Comparison of ENCODE assay signal across 9 cellular contexts in the genomic region with DNA sequence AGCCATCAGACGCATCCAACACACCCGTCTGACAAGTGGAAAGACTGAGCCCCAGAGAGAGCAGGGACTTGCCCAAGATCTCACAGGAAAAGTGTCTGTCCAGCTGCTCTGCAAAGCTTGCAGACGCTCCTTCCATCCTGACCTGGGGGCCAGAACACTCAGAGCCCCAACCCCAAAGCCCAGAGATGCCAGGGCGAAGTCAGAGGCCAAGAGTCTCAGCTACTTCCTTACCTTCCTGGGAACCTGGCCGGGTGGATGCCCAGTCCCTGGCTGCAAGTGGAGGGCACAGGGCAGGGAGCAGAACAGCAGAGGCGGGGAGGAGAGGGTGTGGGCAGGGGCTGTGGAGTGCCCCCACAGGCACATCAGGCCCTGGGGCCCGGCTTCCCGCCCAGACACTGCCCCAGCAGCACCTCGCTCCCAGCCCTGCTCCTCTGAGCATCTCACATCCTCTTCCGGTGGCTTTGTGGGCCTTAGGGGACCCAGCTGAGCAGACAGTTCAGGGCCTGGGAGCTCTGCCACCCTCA. TPM values are rescaled to one million over a fixed set of nuclear protein-coding genes. Genes with fewer than 3 reads are reported as not detected.
DNase-seq lines count a peak whose midpoint lies in the region; ATAC-seq, FAIRE-seq and TF ChIP-seq lines count a peak whose summit lies in the region.
"Had no signal": no experiment of that assay in that cellular context is flagged by ENCODE, and none has a peak within 500 bp of the region (broad histone marks: within the 10 kb centered on the region; RNA-seq: fewer than 3 reads in every experiment).

No MANE protein-coding gene starts in this region.

- H3K27ac ChIP-seq in cingulate gyrus (ENCODE audit: low read depth, low read length) (peak overlapping the region; percentile 100), heart right ventricle (peak overlapping the region in 3 of 10 donors; percentile 2 to 93 (median 90))

- no peak for ATAC-seq in heart right ventricle
- ATAC-seq in HG03045 (IDR thresholded peaks at IDR 0.05; ENCODE audit: unreplicated experiment) = no peak

- WGBS in heart right ventricle, 2 donors = 85 to 88% methylated on average over 10 of the region's 10 CpGs

- no peak for TF ChIP-seq CTCF in heart right ventricle (IDR thresholded peaks at IDR 0.05)

- intact Hi-C loops in heart right ventricle (cut with DNase I) = no loop called here

- no peaks in the 10 kb centered on the region for H3K9me3 ChIP-seq in heart right ventricle

- peaks cover 45% of the 10 kb centered on the region for H3K4me1 Mint-ChIP-seq in T-helper 2 cell treated with Interferon-gamma antibody and Interleukin-4, amounts not matched to agents 5 μg/mL and 100 μg/mL, for 36 hours (ENCODE audit: low read depth)

- H3K4me3 ChIP-seq in heart right ventricle = peak overlapping the region in 1 of 10 donors; percentile 44

- H3K27ac Mint-ChIP-seq in T-helper 2 cell treated with Interferon-gamma antibody and Interleukin-4, amounts not matched to agents 5 μg/mL and 100 μg/mL, for 36 hours = peak overlapping the region; percentile 100

- peak overlapping the region; percentile 87 for H3K4me3 Mint-ChIP-seq in T-helper 2 cell treated with Interferon-gamma antibody and Interleukin-4, amounts not matched to agents 5 μg/mL and 100 μg/mL, for 36 hours

- H3K4me1 ChIP-seq in heart right ventricle = peaks cover 59 to 92% (median 83%) of the 10 kb centered on the region in 9 donors

- H3K36me3 ChIP-seq in heart right ventricle = no peaks in the 10 kb centered on the region

- H3K9me3 Mint-ChIP-seq in T-helper 2 cell treated with Interferon-gamma antibody and Interleukin-4, amounts not matched to agents 5 μg/mL and 100 μg/mL, for 36 hours = no peaks in the 10 kb centered on the region

- no peaks in the 10 kb centered on the region for H3K27me3 ChIP-seq in heart right ventricle

- peak; percentile 81 for FAIRE-seq in GM19239 (lab: Jason Lieb, UNC)
- FAIRE-seq in HTR-8/SVneo (lab: Jason Lieb, UNC) = no peak
- FAIRE-seq: astrocyte had no signal

- peak; percentile 78 for DNase-seq in GM19239 (ENCODE audit: insufficient read length, low spot score)
- no peak for DNase-seq in T-helper 2 cell treated with Interferon-gamma antibody and Interleukin-4, amounts not matched to agents 5 μg/mL and 100 μg/mL, for 36 hours (ENCODE audit: low spot score)
- DNase-seq in stimulated activated naive CD4-positive, alpha-beta T cell treated with Interleukin-2 at 50 U/mL for 16 hours (lab: John Stamatoyannopoulos, UW) = peak; percentile 51
- no peak for DNase-seq in HTR-8/SVneo (ENCODE audit: insufficient read length, low spot score)
- DNase-seq in NCI-H446 (lab: John Stamatoyannopoulos, UW) = no peak
- DNase-seq in heart right ventricle = no peak

- H3K27me3 Mint-ChIP-seq in T-helper 2 cell treated with Interferon-gamma antibody and Interleukin-4, amounts not matched to agents 5 μg/mL and 100 μg/mL, for 36 hours (ENCODE audit: low read depth) = no peaks in the 10 kb centered on the region

- H3K36me3 Mint-ChIP-seq in T-helper 2 cell treated with Interferon-gamma antibody and Interleukin-4, amounts not matched to agents 5 μg/mL and 100 μg/mL, for 36 hours (ENCODE audit: low read depth) = peaks cover 18% of the 10 kb centered on the region

RNA-seq across cellular contexts. Expression of a gene that starts 9.7 kb away (rescaled TPM):
- total RNA-seq in heart right ventricle = 10 to 100 TPM; 21.4 to 45.1 (median 28.1) TPM
- polyA plus RNA-seq in heart right ventricle = 10 to 100 TPM; 15.6 to 40.5 TPM

RNA-seq across cellular contexts. Expression of a gene that starts 32.9 kb away (rescaled TPM):
- 10 to 100 TPM in 3 of 10 donors, 1 to 10 TPM in 7; 2.5 to 14.7 (median 6.2) TPM for total RNA-seq in heart right ventricle
- 10 to 100 TPM in 1 of 2 donors, 1 to 10 TPM in 1; 5.5 to 10.5 TPM for polyA plus RNA-seq in heart right ventricle

Comparison
In these comparisons a context has a peak if more than half of its experiments do, and no peak if none do; other contexts are left out.
1. DNase-seq: peak in GM19239 (single experiment) and stimulated activated naive CD4-positive, alpha-beta T cell treated with Interleukin-2 at 50 U/mL for 16 hours (single experiment); none in T-helper 2 cell treated with Interferon-gamma antibody and Interleukin-4, amounts not matched to agents 5 μg/mL and 100 μg/mL, for 36 hours (single experiment), HTR-8/SVneo (single experiment), NCI-H446 (0 of 2) and heart right ventricle (0 of 2).